In the genomic region with DNA sequence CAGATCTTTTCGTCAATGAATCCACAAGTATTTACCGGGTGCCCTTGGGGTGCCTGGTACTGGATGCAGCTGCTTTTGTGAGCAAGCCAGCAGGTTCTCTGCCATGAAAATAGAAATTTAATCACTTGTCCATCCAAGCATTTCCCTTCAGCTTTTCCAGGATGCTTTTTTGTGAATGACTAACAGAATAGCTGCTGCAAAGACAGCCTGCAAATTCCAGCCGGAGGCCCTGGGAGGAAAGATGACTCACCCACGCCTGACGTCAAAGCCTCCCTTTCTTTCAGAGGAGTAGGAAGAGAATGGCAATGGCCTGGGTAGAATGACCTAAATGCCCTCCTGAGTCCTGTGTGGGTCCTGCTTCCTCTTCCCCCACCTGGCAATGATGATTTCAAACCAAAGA, we compare ENCODE assay signal across 8 cellular contexts.
DNase-seq lines count a peak whose midpoint lies in the region; ATAC-seq and TF ChIP-seq lines count a peak whose summit lies in the region.

No MANE protein-coding gene starts in this region.

- no peak for TF ChIP-seq CTCF in AG10803 (conservative IDR thresholded peaks at IDR 0.05; ENCODE audit: low read length)
- TF ChIP-seq CTCF in cardiac fibroblast (IDR thresholded peaks at IDR 0.05; ENCODE audit: low read depth, low read length) = no peak
- TF ChIP-seq CTCF in spleen (IDR thresholded peaks at IDR 0.05 in 8 of 11, conservative IDR thresholded peaks at IDR 0.05 in 3 of 11) = no peak
- no peak for TF ChIP-seq CTCF in GM20000 (IDR thresholded peaks at IDR 0.05; ENCODE audit: extremely low read depth, missing control alignments)

- TF ChIP-seq POLR2A in spleen (IDR thresholded peaks at IDR 0.05) = no peak

- H3K4me1 ChIP-seq in spleen = peaks cover 0 to 17% (median 6%) of the 10 kb centered on the region in 6 donors

- no peak overlapping the region for H3K4me3 ChIP-seq in AG10803 (ENCODE audit: low read length)
- H3K4me3 ChIP-seq in MG63 = no peak overlapping the region
- H3K4me3 ChIP-seq in cardiac fibroblast (replicated peaks in 1 of 2; ENCODE audit: low read depth in 2 of 2, low read length in 2 of 2) = no peak overlapping the region
- no peak overlapping the region for H3K4me3 ChIP-seq in spleen

- DNase-seq in AG10803 (ENCODE audit: low read depth) (peak; percentile 91), MG63 (peak; percentile 95), cardiac fibroblast (ENCODE audit: low read depth in 2 of 2) (peak; percentile 97), iris pigment epithelial cell (ENCODE audit: low read depth) (peak; percentile 97), spleen (peak; percentile 75), NCI-H128 (lab: John Stamatoyannopoulos, UW; ENCODE audit: unreplicated experiment) (no peak), GM20000 (ENCODE audit: low spot score) (no peak)

- H3K27me3 ChIP-seq in MG63 (no peaks in the 10 kb centered on the region), spleen (replicated peaks in 1 of 7) (no peaks in the 10 kb centered on the region)

- peak overlapping the region in 7 of 8 donors; percentile 17 to 58 (median 41) for H3K27ac ChIP-seq in spleen

- 41 to 63% (median 51%) methylated on average over 5 of the region's 5 CpGs for WGBS in spleen, 5 donors

- intact Hi-C loops in spleen (cut with DNase I; ENCODE audit: low total_unique reads) = no loop called here

- H3K36me3 ChIP-seq in MG63 (no peaks in the 10 kb centered on the region), spleen (no peaks in the 10 kb centered on the region)

- H3K9me3 ChIP-seq in MG63 = no peaks in the 10 kb centered on the region
- no peaks in the 10 kb centered on the region for H3K9me3 ChIP-seq in spleen

- ATAC-seq in GM18907 (IDR thresholded peaks at IDR 0.05; ENCODE audit: unreplicated experiment) = no peak

Comparison
In these comparisons a context has a peak if more than half of its experiments do, and no peak if none do; other contexts are left out.
1. DNase-seq: peak in AG10803 (single experiment), MG63 (single experiment), cardiac fibroblast (2 of 2), iris pigment epithelial cell (single experiment) and spleen (single experiment); none in NCI-H128 (single experiment) and GM20000 (single experiment).